26 cellular contexts compared by ENCODE assay signal in genomic region chr10:131620314-131620713, GRCh38.
"Had no signal": no experiment of that assay in that cellular context is flagged by ENCODE, and none has a peak within 500 bp of the region (broad histone marks: within the 10 kb centered on the region; RNA-seq: fewer than 3 reads in every experiment).

No MANE protein-coding gene starts in this region.

- H3K4me2 ChIP-seq: neural progenitor cell had no signal

- H3K4me1 ChIP-seq: colonic mucosa, neural progenitor cell, pancreas, right lobe of liver, tibial nerve, upper lobe of right lung, uterus had no signal

- H3K27ac Mint-ChIP-seq: dendritic cell treated with granulocyte-macrophage colony-stimulating factor and Interleukin-4, amounts not matched to agents 40 ng/mL and 50 ng/mL, for 4 days; effector memory CD8-positive, alpha-beta T cell; memory B cell; naive B cell; nephron; neural progenitor cell; progenitor cell of endocrine pancreas had no signal

- H3K4me1 Mint-ChIP-seq: memory B cell, naive B cell, nephron had no signal

- H3K4me3 ChIP-seq: colonic mucosa, lung, mucosa of descending colon, neural progenitor cell, pancreas, right lobe of liver, thoracic aorta, tibial nerve, upper lobe of right lung, uterus had no signal

- H3K9me3 Mint-ChIP-seq: effector memory CD8-positive, alpha-beta T cell; nephron; neural progenitor cell had no signal

- H3K27ac ChIP-seq: colonic mucosa, neural progenitor cell, pancreas, right lobe of liver, thoracic aorta, tibial nerve, upper lobe of right lung, uterus had no signal

- H3K9me3 ChIP-seq: colonic mucosa, mucosa of descending colon, pancreas, right lobe of liver, thoracic aorta, upper lobe of right lung, uterus had no signal

- DNase-seq: central memory CD4-positive, alpha-beta T cell; colonic mucosa; effector memory CD8-positive, alpha-beta T cell; erythroblast; head of caudate nucleus; left ventricle myocardium superior; mucosa of descending colon; naive B cell; nucleus accumbens; right lobe of liver; small intestine; stimulated activated CD4-positive, alpha-beta T cell treated with anti-CD3 and anti-CD28 coated beads, Interleukin-15, amount 100 ng/mL, for 24 hours; stimulated activated CD4-positive, alpha-beta T cell treated with anti-CD3 and anti-CD28 coated beads, Interleukin-2, amount 100 ng/mL, for 48 hours; stimulated activated CD8-positive, alpha-beta memory T cell treated with anti-CD3 and anti-CD28 coated beads, Interleukin-4, amount 100 ng/mL, for 48 hours; stimulated activated naive CD4-positive, alpha-beta T cell treated with Interleukin-2 at 50 U/mL for 16 hours; upper lobe of right lung; uterus had no signal

- H3K36me3 Mint-ChIP-seq: memory B cell, naive B cell, neural progenitor cell had no signal

- H3K4me3 Mint-ChIP-seq: dendritic cell treated with granulocyte-macrophage colony-stimulating factor and Interleukin-4, amounts not matched to agents 40 ng/mL and 50 ng/mL, for 4 days; effector memory CD8-positive, alpha-beta T cell; memory B cell; naive B cell; nephron; neural progenitor cell had no signal

- H3K27me3 ChIP-seq: colonic mucosa, neural progenitor cell, pancreas, right lobe of liver, tibial nerve, upper lobe of right lung, uterus had no signal

- H3K27me3 Mint-ChIP-seq: dendritic cell treated with granulocyte-macrophage colony-stimulating factor and Interleukin-4, amounts not matched to agents 40 ng/mL and 50 ng/mL, for 4 days had no signal

- H3K36me3 ChIP-seq: colonic mucosa, neural progenitor cell, pancreas, right lobe of liver, thoracic aorta, tibial nerve, upper lobe of right lung, uterus had no signal

- H3K9ac ChIP-seq: neural progenitor cell had no signal
